ENCODE assay signal across 8 cellular contexts in genomic region chr6:14665827-14666724, GRCh38.
DNase-seq lines count a peak whose midpoint lies in the region; ATAC-seq and FAIRE-seq lines count a peak whose summit lies in the region.

No MANE protein-coding gene starts in this region.

- ATAC-seq in HG02981 (IDR thresholded peaks at IDR 0.05; ENCODE audit: unreplicated experiment) (no peak), HG03571 (IDR thresholded peaks at IDR 0.05; ENCODE audit: unreplicated experiment) (no peak)

- FAIRE-seq in GM19239 (lab: Jason Lieb, UNC), result no peak

- peaks cover 3% of the 10 kb centered on the region for H3K9me3 Mint-ChIP-seq in activated CD4-positive, alpha-beta T cell treated with anti-CD3 and anti-CD28 coated beads, Interleukin-2, amount 10 ng/mL, durations not matched to agents 24 days and 14 days
- peaks cover 6% of the 10 kb centered on the region for H3K9me3 Mint-ChIP-seq in activated CD4-positive, alpha-beta T cell treated with anti-CD3 and anti-CD28 coated beads, Interleukin-2, amount 10 ng/mL, durations not matched to agents 7 days and 5 days
- H3K9me3 Mint-ChIP-seq in dendritic cell treated with granulocyte-macrophage colony-stimulating factor and Interleukin-4, amounts not matched to agents 40 ng/mL and 50 ng/mL, for 4 days, result no peaks in the 10 kb centered on the region

- H3K36me3 Mint-ChIP-seq in activated CD4-positive, alpha-beta T cell treated with anti-CD3 and anti-CD28 coated beads, Interleukin-2, amount 10 ng/mL, durations not matched to agents 24 days and 14 days (ENCODE audit: low read depth), result no peaks in the 10 kb centered on the region
- H3K36me3 Mint-ChIP-seq in activated CD4-positive, alpha-beta T cell treated with anti-CD3 and anti-CD28 coated beads, Interleukin-2, amount 10 ng/mL, durations not matched to agents 7 days and 5 days (ENCODE audit: low read depth), result peaks cover 4% of the 10 kb centered on the region
- no peaks in the 10 kb centered on the region for H3K36me3 Mint-ChIP-seq in dendritic cell treated with granulocyte-macrophage colony-stimulating factor and Interleukin-4, amounts not matched to agents 40 ng/mL and 50 ng/mL, for 4 days (ENCODE audit: low read depth)

- DNase-seq in activated CD4-positive, alpha-beta T cell treated with anti-CD3 and anti-CD28 coated beads, Interleukin-2, amount 10 ng/mL, durations not matched to agents 24 days and 14 days, result peak; percentile 68
- no peak for DNase-seq in activated CD4-positive, alpha-beta T cell treated with anti-CD3 and anti-CD28 coated beads, Interleukin-2, amount 10 ng/mL, durations not matched to agents 7 days and 5 days
- DNase-seq in NOMO-1 (lab: John Stamatoyannopoulos, UW; ENCODE audit: unreplicated experiment in 2 of 2) (peak; percentile 54 to 82), GM19239 (ENCODE audit: insufficient read length, low spot score) (no peak)
- DNase-seq in stimulated activated CD8-positive, alpha-beta memory T cell treated with anti-CD3 and anti-CD28 coated beads, Interleukin-4, amount 100 ng/mL, for 24 hours (ENCODE audit: low read depth), result peak; percentile 27

- intact Hi-C loops in activated CD4-positive, alpha-beta T cell treated with anti-CD3 and anti-CD28 coated beads, Interleukin-2, amount 10 ng/mL, durations not matched to agents 24 days and 14 days (cut with micrococcal nuclease), result no loop called here
- intact Hi-C loops in dendritic cell treated with granulocyte-macrophage colony-stimulating factor and Interleukin-4, amounts not matched to agents 40 ng/mL and 50 ng/mL, for 4 days (cut with micrococcal nuclease), result no loop called here

- peaks cover 26% of the 10 kb centered on the region for H3K4me1 Mint-ChIP-seq in activated CD4-positive, alpha-beta T cell treated with anti-CD3 and anti-CD28 coated beads, Interleukin-2, amount 10 ng/mL, durations not matched to agents 24 days and 14 days
- peaks cover 25% of the 10 kb centered on the region for H3K4me1 Mint-ChIP-seq in activated CD4-positive, alpha-beta T cell treated with anti-CD3 and anti-CD28 coated beads, Interleukin-2, amount 10 ng/mL, durations not matched to agents 7 days and 5 days
- H3K4me1 Mint-ChIP-seq in dendritic cell treated with granulocyte-macrophage colony-stimulating factor and Interleukin-4, amounts not matched to agents 40 ng/mL and 50 ng/mL, for 4 days (ENCODE audit: low read depth), result peaks cover 26% of the 10 kb centered on the region

- POLR2A ChIA-PET in activated CD4-positive, alpha-beta T cell treated with anti-CD3 and anti-CD28 coated beads, Interleukin-2, amount 10 ng/mL, durations not matched to agents 7 days and 5 days (lab: Charles Lee), result interaction anchor here (0.5 kb wide), 1 partner anchor 1462 kb away, joined by 3 read pairs; no protein-coding TSS in a partner anchor

- peaks cover 16% of the 10 kb centered on the region for H3K27me3 Mint-ChIP-seq in activated CD4-positive, alpha-beta T cell treated with anti-CD3 and anti-CD28 coated beads, Interleukin-2, amount 10 ng/mL, durations not matched to agents 24 days and 14 days
- peaks cover 5% of the 10 kb centered on the region for H3K27me3 Mint-ChIP-seq in activated CD4-positive, alpha-beta T cell treated with anti-CD3 and anti-CD28 coated beads, Interleukin-2, amount 10 ng/mL, durations not matched to agents 7 days and 5 days
- H3K27me3 Mint-ChIP-seq in dendritic cell treated with granulocyte-macrophage colony-stimulating factor and Interleukin-4, amounts not matched to agents 40 ng/mL and 50 ng/mL, for 4 days, result no peaks in the 10 kb centered on the region

- no peak overlapping the region for H3K4me3 Mint-ChIP-seq in activated CD4-positive, alpha-beta T cell treated with anti-CD3 and anti-CD28 coated beads, Interleukin-2, amount 10 ng/mL, durations not matched to agents 24 days and 14 days
- no peak overlapping the region for H3K4me3 Mint-ChIP-seq in activated CD4-positive, alpha-beta T cell treated with anti-CD3 and anti-CD28 coated beads, Interleukin-2, amount 10 ng/mL, durations not matched to agents 7 days and 5 days
- H3K4me3 Mint-ChIP-seq in dendritic cell treated with granulocyte-macrophage colony-stimulating factor and Interleukin-4, amounts not matched to agents 40 ng/mL and 50 ng/mL, for 4 days, result no peak overlapping the region

- CTCF ChIA-PET in activated CD4-positive, alpha-beta T cell treated with anti-CD3 and anti-CD28 coated beads, Interleukin-2, amount 10 ng/mL, durations not matched to agents 7 days and 5 days (lab: Charles Lee), result interaction anchor here (0.8 to 1.0 kb wide), 2 partner anchors 11 to 45 kb away, joined by 3 read pairs; no protein-coding TSS in a partner anchor

- H3K27ac Mint-ChIP-seq in activated CD4-positive, alpha-beta T cell treated with anti-CD3 and anti-CD28 coated beads, Interleukin-2, amount 10 ng/mL, durations not matched to agents 24 days and 14 days, result no peak overlapping the region
- H3K27ac Mint-ChIP-seq in activated CD4-positive, alpha-beta T cell treated with anti-CD3 and anti-CD28 coated beads, Interleukin-2, amount 10 ng/mL, durations not matched to agents 7 days and 5 days, result no peak overlapping the region
- peak overlapping the region; percentile 55 for H3K27ac Mint-ChIP-seq in dendritic cell treated with granulocyte-macrophage colony-stimulating factor and Interleukin-4, amounts not matched to agents 40 ng/mL and 50 ng/mL, for 4 days

Comparison
In these comparisons a context has a peak if more than half of its experiments do, and no peak if none do; other contexts are left out.
1. DNase-seq: peak in activated CD4-positive, alpha-beta T cell treated with anti-CD3 and anti-CD28 coated beads, Interleukin-2, amount 10 ng/mL, durations not matched to agents 24 days and 14 days (single experiment), NOMO-1 (2 of 2) and stimulated activated CD8-positive, alpha-beta memory T cell treated with anti-CD3 and anti-CD28 coated beads, Interleukin-4, amount 100 ng/mL, for 24 hours (single experiment); none in activated CD4-positive, alpha-beta T cell treated with anti-CD3 and anti-CD28 coated beads, Interleukin-2, amount 10 ng/mL, durations not matched to agents 7 days and 5 days (single experiment) and GM19239 (single experiment).